18 cellular contexts compared by ENCODE assay signal in the genomic region with DNA sequence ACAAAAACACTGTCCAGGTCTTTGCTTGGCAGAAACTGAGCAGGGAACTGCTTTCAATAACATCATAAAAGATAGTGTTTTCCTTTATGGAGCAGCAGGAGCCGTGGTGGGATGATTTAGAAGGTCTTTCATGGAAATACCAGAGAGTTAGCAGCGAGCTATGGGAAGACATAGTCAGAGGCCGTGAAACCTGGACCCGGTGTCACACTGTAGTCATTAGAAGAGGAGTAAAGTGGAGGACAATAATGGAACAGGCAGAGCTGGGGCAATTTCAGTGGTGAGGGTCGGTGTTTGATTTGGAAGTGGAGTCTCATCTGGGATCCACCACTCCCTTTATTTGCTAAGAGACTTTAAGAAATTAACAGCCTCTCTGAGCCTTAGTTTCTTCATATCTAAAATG. TPM values are rescaled to one million over a fixed set of nuclear protein-coding genes. Genes with fewer than 3 reads are reported as not detected.
DNase-seq lines count a peak whose midpoint lies in the region; ATAC-seq and TF ChIP-seq lines count a peak whose summit lies in the region.
"Had no signal": no experiment of that assay in that cellular context is flagged by ENCODE, and none has a peak within 500 bp of the region (broad histone marks: within the 10 kb centered on the region; RNA-seq: fewer than 3 reads in every experiment).

No MANE protein-coding gene starts in this region.

- H3K27me3 ChIP-seq in cardiac muscle cell, result no peaks in the 10 kb centered on the region
- no peaks in the 10 kb centered on the region for H3K27me3 ChIP-seq in aorta (ENCODE audit: control insufficient read depth in 1 of 2, insufficient read depth in 2 of 2, low read length in 1 of 2)
- H3K27me3 ChIP-seq: BE2C had no signal

- H3K36me3 Mint-ChIP-seq in activated T-helper 17 cell treated with anti-CD3 and anti-CD28 coated beads, Interleukin-2, amount 50 U/mL, for 72 hours (ENCODE audit: low read depth), result no peaks in the 10 kb centered on the region
- peaks cover 28% of the 10 kb centered on the region for H3K36me3 Mint-ChIP-seq in nephron (ENCODE audit: low read depth)

- H3K27ac ChIP-seq in cardiac muscle cell (peak overlapping the region; percentile 55), aorta (ENCODE audit: low read depth in 1 of 2, low read length in 2 of 2) (no peak overlapping the region)

- no peaks in the 10 kb centered on the region for H3K27me3 Mint-ChIP-seq in activated T-helper 17 cell treated with anti-CD3 and anti-CD28 coated beads, Interleukin-2, amount 50 U/mL, for 72 hours
- no peaks in the 10 kb centered on the region for H3K27me3 Mint-ChIP-seq in nephron (ENCODE audit: low read depth)
- H3K27me3 Mint-ChIP-seq: CD4-positive, alpha-beta T cell had no signal

- TF ChIP-seq CTCF in cardiac muscle cell (IDR thresholded peaks at IDR 0.05; ENCODE audit: low read depth, low read length) (no peak), nephron (IDR thresholded peaks at IDR 0.05; ENCODE audit: unreplicated experiment in 3 of 3) (no peak), GM13976 (IDR thresholded peaks at IDR 0.05; ENCODE audit: borderline replicate concordance, control extremely low read depth, extremely low read depth, insufficient read depth, missing control alignments) (no peak)

- intact Hi-C loops in Right ventricle myocardium inferior (cut with DNase I), result no loop called here
- intact Hi-C loops in aorta (cut with DNase I), result no loop called here

- no peak for ATAC-seq in Right ventricle myocardium inferior
- no peak for ATAC-seq in activated T-helper 17 cell treated with anti-CD3 and anti-CD28 coated beads, Interleukin-2, amount 50 U/mL, for 72 hours (replicated peaks)
- peak; percentile 19 for ATAC-seq in aorta (ENCODE audit: low FRiP score)

- WGBS in aorta, 2 donors, result 77% methylated on average over 5 of the region's 5 CpGs

- no peaks in the 10 kb centered on the region for H3K9me3 Mint-ChIP-seq in activated T-helper 17 cell treated with anti-CD3 and anti-CD28 coated beads, Interleukin-2, amount 50 U/mL, for 72 hours
- H3K9me3 Mint-ChIP-seq in nephron, result no peaks in the 10 kb centered on the region

- H3K4me3 Mint-ChIP-seq in activated T-helper 17 cell treated with anti-CD3 and anti-CD28 coated beads, Interleukin-2, amount 50 U/mL, for 72 hours, result no peak overlapping the region
- H3K4me3 Mint-ChIP-seq in nephron, result peak overlapping the region in 1 of 3 experiments; percentile 15
- H3K4me3 Mint-ChIP-seq: CD4-positive, alpha-beta T cell had no signal

- in situ Hi-C loops in GM13976 (cut with MboI; ENCODE audit: low sequenced_read_pairs, unreplicated experiment), result no loop called here

- H3K4me3 ChIP-seq in cardiac muscle cell (no peak overlapping the region), aorta (ENCODE audit: low read length in 2 of 2) (no peak overlapping the region)

- H3K4me1 Mint-ChIP-seq in activated T-helper 17 cell treated with anti-CD3 and anti-CD28 coated beads, Interleukin-2, amount 50 U/mL, for 72 hours, result no peaks in the 10 kb centered on the region
- peaks cover 24% of the 10 kb centered on the region for H3K4me1 Mint-ChIP-seq in nephron

- H3K36me3 ChIP-seq in cardiac muscle cell, result peaks cover 8% of the 10 kb centered on the region
- no peaks in the 10 kb centered on the region for H3K36me3 ChIP-seq in aorta (ENCODE audit: control insufficient read depth in 1 of 2, insufficient read depth in 2 of 2, low read length in 1 of 2)
- H3K36me3 ChIP-seq: BE2C had no signal

- H3K4me1 ChIP-seq in cardiac muscle cell (ENCODE audit: low read depth), result no peaks in the 10 kb centered on the region
- H3K4me1 ChIP-seq in aorta (ENCODE audit: control insufficient read depth in 1 of 2, insufficient read depth in 2 of 2, low read length in 2 of 2), result peaks cover 2 to 4% of the 10 kb centered on the region in 2 donors
- H3K4me1 ChIP-seq: BE2C had no signal

- H3K9me3 ChIP-seq in cardiac muscle cell (ENCODE audit: low read depth) (no peaks in the 10 kb centered on the region), aorta (ENCODE audit: control insufficient read depth, low read length) (no peaks in the 10 kb centered on the region)
- H3K9me3 ChIP-seq: BE2C had no signal

- no peak for DNase-seq in cardiac muscle cell (ENCODE audit: low read depth in 1 of 2, low spot score in 1 of 2)
- no peak for DNase-seq in Right ventricle myocardium inferior (ENCODE audit: missing footprints)
- no peak for DNase-seq in aorta
- no peak for DNase-seq in DMS79 (lab: John Stamatoyannopoulos, UW)
- no peak for DNase-seq in GM13976 (ENCODE audit: low spot score)
- DNase-seq: BE2C; CD4-positive, alpha-beta T cell; DMS53; NCI-H1092 treated with DMSO at 0.1 percent for 48 hours; NCI-H1694; NCI-H2081 treated with DMSO at 0.1 percent for 48 hours; NCI-H510A treated with DMSO at 0.1 percent for 48 hours; NCI-H774; Right ventricle myocardium superior had no signal

- peak overlapping the region; percentile 51 for H3K27ac Mint-ChIP-seq in activated T-helper 17 cell treated with anti-CD3 and anti-CD28 coated beads, Interleukin-2, amount 50 U/mL, for 72 hours
- peak overlapping the region; percentile 16 to 86 (median 72) for H3K27ac Mint-ChIP-seq in nephron
- H3K27ac Mint-ChIP-seq: CD4-positive, alpha-beta T cell had no signal

RNA-seq across cellular contexts. Expression of a gene that starts 57.5 kb away (rescaled TPM):
- total RNA-seq in cardiac muscle cell (not detected in 2 replicates), Right ventricle myocardium inferior (not detected), aorta (not detected)
- polyA plus RNA-seq in cardiac muscle cell (not detected in 2 replicates), aorta (not detected)
- total RNA-seq in activated T-helper 17 cell treated with anti-CD3 and anti-CD28 coated beads, Interleukin-2, amount 50 U/mL, for 72 hours, result not detected
- total RNA-seq: CD4-positive, alpha-beta T cell; H1; OCI-LY7; Right ventricle myocardium superior had no signal
- polyA plus RNA-seq: H1 had no signal
